In genomic region chr4:26418850-26419249, GRCh38 we compare ENCODE assay signal across 25 cellular contexts.
"Had no signal": no experiment of that assay in that cellular context is flagged by ENCODE, and none has a peak within 500 bp of the region (broad histone marks: within the 10 kb centered on the region; RNA-seq: fewer than 3 reads in every experiment).

No MANE protein-coding gene starts in this region.

- H3K79me2 ChIP-seq: hepatocyte had no signal

- H3K27ac ChIP-seq: colonic mucosa, esophagus muscularis mucosa, foreskin keratinocyte, gastroesophageal sphincter, heart left ventricle, hepatocyte, ovary, psoas muscle, skin epidermis, thoracic aorta, tibial nerve, upper lobe of left lung had no signal

- H3K4me3 ChIP-seq: colonic mucosa, esophagus muscularis mucosa, gastroesophageal sphincter, heart left ventricle, hepatocyte, lung, ovary, psoas muscle, skin epidermis, thoracic aorta, tibial nerve, upper lobe of left lung had no signal

- H3K27me3 ChIP-seq: colonic mucosa, esophagus muscularis mucosa, foreskin keratinocyte, gastroesophageal sphincter, heart left ventricle, hepatocyte, ovary, tibial nerve, upper lobe of left lung had no signal

- H3K4me1 Mint-ChIP-seq: memory B cell; natural killer cell; stimulated activated naive B cell treated with anti-CD40 and anti-IgM and Interleukin-4, amounts not matched to agents 10 μg/mL and 1 μg/mL and 100 μg/mL, for 72 hours had no signal

- H3K4me1 ChIP-seq: colonic mucosa, foreskin keratinocyte had no signal

- H3K27ac Mint-ChIP-seq: dendritic cell treated with granulocyte-macrophage colony-stimulating factor and Interleukin-4, amounts not matched to agents 40 ng/mL and 50 ng/mL, for 4 days; memory B cell; natural killer cell; stimulated activated naive B cell treated with anti-CD40 and anti-IgM and Interleukin-4, amounts not matched to agents 10 μg/mL and 1 μg/mL and 100 μg/mL, for 72 hours; stimulated activated naive CD8-positive, alpha-beta T cell treated with anti-CD3 and anti-CD28 coated beads, Interleukin-15, Interleukin-2, amounts not matched to agents 100 ng/mL and 50 ng/mL, for 24 hours had no signal

- H3K4me3 Mint-ChIP-seq: dendritic cell treated with granulocyte-macrophage colony-stimulating factor and Interleukin-4, amounts not matched to agents 40 ng/mL and 50 ng/mL, for 4 days; memory B cell; natural killer cell; neural crest cell; stimulated activated naive B cell treated with anti-CD40 and anti-IgM and Interleukin-4, amounts not matched to agents 10 μg/mL and 1 μg/mL and 100 μg/mL, for 72 hours; stimulated activated naive CD8-positive, alpha-beta T cell treated with anti-CD3 and anti-CD28 coated beads, Interleukin-15, Interleukin-2, amounts not matched to agents 100 ng/mL and 50 ng/mL, for 24 hours had no signal

- H3K27me3 Mint-ChIP-seq: dendritic cell treated with granulocyte-macrophage colony-stimulating factor and Interleukin-4, amounts not matched to agents 40 ng/mL and 50 ng/mL, for 4 days; memory B cell; stimulated activated naive B cell treated with anti-CD40 and anti-IgM and Interleukin-4, amounts not matched to agents 10 μg/mL and 1 μg/mL and 100 μg/mL, for 72 hours; stimulated activated naive CD8-positive, alpha-beta T cell treated with anti-CD3 and anti-CD28 coated beads, Interleukin-15, Interleukin-2, amounts not matched to agents 100 ng/mL and 50 ng/mL, for 24 hours had no signal

- H3K36me3 ChIP-seq: colonic mucosa, ovary, thoracic aorta had no signal

- H3K4me2 ChIP-seq: hepatocyte had no signal

- H3K9me3 ChIP-seq: colonic mucosa, esophagus muscularis mucosa, gastroesophageal sphincter, ovary, psoas muscle, thoracic aorta, tibial nerve, upper lobe of left lung had no signal

- H3K9me3 Mint-ChIP-seq: dendritic cell treated with granulocyte-macrophage colony-stimulating factor and Interleukin-4, amounts not matched to agents 40 ng/mL and 50 ng/mL, for 4 days; memory B cell; natural killer cell; stimulated activated naive CD8-positive, alpha-beta T cell treated with anti-CD3 and anti-CD28 coated beads, Interleukin-15, Interleukin-2, amounts not matched to agents 100 ng/mL and 50 ng/mL, for 24 hours had no signal

- DNase-seq: colonic mucosa; effector CD8-positive, alpha-beta T cell; foreskin keratinocyte; heart left ventricle; kidney; natural killer cell; nucleus accumbens; ovary; psoas muscle; right cardiac atrium; stimulated activated CD4-positive, alpha-beta T cell treated with anti-CD3 and anti-CD28 coated beads, Interleukin-15, amount 100 ng/mL, for 24 hours; stimulated activated CD4-positive, alpha-beta T cell treated with anti-CD3 and anti-CD28 coated beads, Interleukin-2, amount 100 ng/mL, for 48 hours; stimulated activated naive B cell treated with anti-CD40 and anti-IgM and Interleukin-4, amounts not matched to agents 10 μg/mL and 1 μg/mL and 100 μg/mL, for 72 hours had no signal

- H2AFZ ChIP-seq: hepatocyte had no signal
